ENCODE assay signal across 10 cellular contexts in the genomic region with DNA sequence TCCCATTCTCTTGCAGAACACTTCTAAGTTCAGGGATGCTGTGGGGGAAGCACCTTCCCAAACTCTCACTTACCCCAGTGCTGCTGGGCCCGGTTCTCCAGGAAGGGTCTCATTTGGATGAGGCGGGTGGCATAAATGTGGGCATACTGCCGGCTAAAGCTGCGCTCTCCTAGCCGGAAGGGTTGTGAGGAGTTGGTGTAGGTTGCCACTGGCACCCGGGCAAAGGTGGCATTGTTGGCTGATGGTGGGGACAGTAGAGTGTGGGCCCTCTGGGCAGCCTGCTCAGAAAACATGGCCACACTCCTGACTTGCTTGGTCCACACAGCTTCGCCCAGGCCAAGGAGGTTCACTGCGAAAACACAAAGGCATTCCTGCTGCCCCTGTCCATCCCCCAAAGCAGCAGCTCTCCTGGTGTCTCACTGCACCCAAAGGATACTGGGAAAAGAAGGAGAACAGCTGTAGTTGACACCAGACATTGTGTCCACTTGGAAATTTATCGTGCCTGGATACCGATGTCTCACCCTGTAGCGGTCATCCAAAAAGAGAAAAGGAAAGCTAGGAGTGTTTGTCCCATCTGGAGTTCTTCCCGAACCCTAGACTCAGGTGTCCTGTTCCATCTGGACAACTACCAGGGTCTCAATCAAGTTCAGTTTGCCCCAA. TPM values are rescaled to one million over a fixed set of nuclear protein-coding genes. Genes with fewer than 3 reads are reported as not detected.
A peak's percentile ranks its signal among the peaks of the same experiment; 100 is the strongest.
DNase-seq lines count a peak whose midpoint lies in the region; ATAC-seq, FAIRE-seq and TF ChIP-seq lines count a peak whose summit lies in the region.
"Had no signal": no experiment of that assay in that cellular context is flagged by ENCODE, and none has a peak within 500 bp of the region (broad histone marks: within the 10 kb centered on the region; RNA-seq: fewer than 3 reads in every experiment).

No MANE protein-coding gene starts in this region.

- peaks cover 32% of the 10 kb centered on the region for H3K36me3 Mint-ChIP-seq in activated naive CD4-positive, alpha-beta T cell treated with anti-CD3 and anti-CD28 coated beads for 36 hours (ENCODE audit: low read depth)

- H3K9ac ChIP-seq in iPS-15b (ENCODE audit: low read depth, low read length): no peak overlapping the region

- no peak for DNase-seq in activated naive CD4-positive, alpha-beta T cell treated with anti-CD3 and anti-CD28 coated beads for 36 hours
- no peak for DNase-seq in activated naive CD4-positive, alpha-beta T cell treated with anti-CD3 and anti-CD28 coated beads, Interleukin-2, amount 50 U/mL, for 16 hours
- DNase-seq in RWPE1 (ENCODE audit: low spot score): no peak
- DNase-seq in stimulated activated naive CD8-positive, alpha-beta T cell treated with anti-CD3 and anti-CD28 coated beads, Interleukin-15, amount 100 ng/mL, for 72 hours: no peak
- no peak for DNase-seq in small intestine
- DNase-seq in stimulated activated CD4-positive, alpha-beta T cell treated with anti-CD3 and anti-CD28 coated beads, Interleukin-2, amount 100 ng/mL, for 48 hours: no peak
- DNase-seq: upper lobe of left lung had no signal

- H3K27me3 ChIP-seq in iPS-15b (ENCODE audit: control insufficient read depth, insufficient read depth, low read length) (peaks cover 10% of the 10 kb centered on the region), small intestine (ENCODE audit: control insufficient read depth in 2 of 2, insufficient read depth in 2 of 2, low read length in 2 of 2) (no peaks in the 10 kb centered on the region)
- H3K27me3 ChIP-seq: upper lobe of left lung had no signal

- TF ChIP-seq CTCF in RWPE1 (conservative IDR thresholded peaks at IDR 0.05; ENCODE audit: low read depth): no peak

- H3K4me1 ChIP-seq in iPS-15b (ENCODE audit: control insufficient read depth, insufficient read depth, low read length) (no peaks in the 10 kb centered on the region), small intestine (ENCODE audit: control insufficient read depth in 2 of 2, insufficient read depth in 1 of 2, low read depth in 1 of 2, low read length in 1 of 2) (peaks cover 0 to 5% of the 10 kb centered on the region in 2 donors)

- CTCF ChIA-PET in activated naive CD4-positive, alpha-beta T cell treated with anti-CD3 and anti-CD28 coated beads for 36 hours (lab: Charles Lee): no interaction called here
- CTCF ChIA-PET in RWPE1 (lab: Yijun Ruan, JAX): interaction anchor here (0.5 to 0.6 kb wide), 3 partner anchors 22 to 122 kb away, joined by 3 read pairs; no protein-coding TSS in a partner anchor

- H3K9me3 Mint-ChIP-seq in activated naive CD4-positive, alpha-beta T cell treated with anti-CD3 and anti-CD28 coated beads for 36 hours: no peaks in the 10 kb centered on the region
- H3K9me3 Mint-ChIP-seq in stimulated activated naive CD8-positive, alpha-beta T cell treated with anti-CD3 and anti-CD28 coated beads, Interleukin-15, amount 100 ng/mL, for 72 hours: no peaks in the 10 kb centered on the region
- H3K9me3 Mint-ChIP-seq: dendritic cell treated with granulocyte-macrophage colony-stimulating factor and Interleukin-4, amounts not matched to agents 40 ng/mL and 50 ng/mL, for 4 days had no signal

- peak overlapping the region; percentile 88 for H3K4me3 Mint-ChIP-seq in activated naive CD4-positive, alpha-beta T cell treated with anti-CD3 and anti-CD28 coated beads for 36 hours
- peak overlapping the region; percentile 90 to 91 for H3K4me3 Mint-ChIP-seq in stimulated activated naive CD8-positive, alpha-beta T cell treated with anti-CD3 and anti-CD28 coated beads, Interleukin-15, amount 100 ng/mL, for 72 hours

- POLR2A ChIA-PET in RWPE1 (lab: Yijun Ruan, JAX; ENCODE audit: low non-redundant PET): no interaction called here

- intact Hi-C loops in activated naive CD4-positive, alpha-beta T cell treated with anti-CD3 and anti-CD28 coated beads for 36 hours (cut with micrococcal nuclease): loop anchor here (2.0 to 10.0 kb wide), 2 partner anchors 77 to 343 kb away; a partner anchor contains a TSS

- H3K36me3 ChIP-seq in iPS-15b (ENCODE audit: control insufficient read depth, insufficient read depth, low read length) (peaks cover 29% of the 10 kb centered on the region), small intestine (ENCODE audit: control insufficient read depth in 2 of 2, insufficient read depth in 2 of 2, low read length in 2 of 2) (no peaks in the 10 kb centered on the region)

- H3K27ac ChIP-seq in RWPE1 (peak overlapping the region; percentile 23), small intestine (ENCODE audit: low read depth in 1 of 2, low read length in 1 of 2) (no peak overlapping the region)

- H3K27me3 Mint-ChIP-seq in activated naive CD4-positive, alpha-beta T cell treated with anti-CD3 and anti-CD28 coated beads for 36 hours (ENCODE audit: low read depth): no peaks in the 10 kb centered on the region
- H3K27me3 Mint-ChIP-seq in stimulated activated naive CD8-positive, alpha-beta T cell treated with anti-CD3 and anti-CD28 coated beads, Interleukin-15, amount 100 ng/mL, for 72 hours: no peaks in the 10 kb centered on the region

- WGBS in small intestine, 3 donors: 93 to 97% (median 94%) methylated on average over 12 of the region's 12 CpGs

- H3K9me3 ChIP-seq in iPS-15b (ENCODE audit: control insufficient read depth, insufficient read depth, low read length): no peaks in the 10 kb centered on the region
- H3K9me3 ChIP-seq in small intestine (ENCODE audit: control insufficient read depth, low read depth): no peaks in the 10 kb centered on the region
- H3K9me3 ChIP-seq: upper lobe of left lung had no signal

- H3K4me1 Mint-ChIP-seq in activated naive CD4-positive, alpha-beta T cell treated with anti-CD3 and anti-CD28 coated beads for 36 hours (ENCODE audit: low read depth): peaks cover 46% of the 10 kb centered on the region
- peaks cover 65% of the 10 kb centered on the region for H3K4me1 Mint-ChIP-seq in stimulated activated naive CD8-positive, alpha-beta T cell treated with anti-CD3 and anti-CD28 coated beads, Interleukin-15, amount 100 ng/mL, for 72 hours

- no peak for FAIRE-seq in small intestine (lab: Jason Lieb, UNC)

- peak overlapping the region; percentile 5 for H3K4me3 ChIP-seq in iPS-15b (ENCODE audit: low read depth, low read length)
- no peak overlapping the region for H3K4me3 ChIP-seq in small intestine (ENCODE audit: low read depth in 1 of 2, low read length in 2 of 2)

- no peak overlapping the region for H3K27ac Mint-ChIP-seq in activated naive CD4-positive, alpha-beta T cell treated with anti-CD3 and anti-CD28 coated beads for 36 hours
- no peak overlapping the region for H3K27ac Mint-ChIP-seq in stimulated activated naive CD8-positive, alpha-beta T cell treated with anti-CD3 and anti-CD28 coated beads, Interleukin-15, amount 100 ng/mL, for 72 hours

- ATAC-seq in stimulated activated naive CD8-positive, alpha-beta T cell treated with anti-CD3 and anti-CD28 coated beads, Interleukin-15, amount 100 ng/mL, for 72 hours: no peak
- ATAC-seq in HG03095 (IDR thresholded peaks at IDR 0.05; ENCODE audit: unreplicated experiment): no peak

RNA-seq across cellular contexts. Expression of a gene that starts 1.5 kb away (rescaled TPM):
- 100 to 1,000 TPM; 261 to 270 TPM for total RNA-seq in activated naive CD4-positive, alpha-beta T cell treated with anti-CD3 and anti-CD28 coated beads for 36 hours
- polyA plus RNA-seq in small intestine: 10 to 100 TPM; 13.6 to 82.4 (median 27.3) TPM

RNA-seq across cellular contexts. Expression of a gene that starts 17.7 kb away (rescaled TPM):
- total RNA-seq in activated naive CD4-positive, alpha-beta T cell treated with anti-CD3 and anti-CD28 coated beads for 36 hours: 10 to 100 TPM; 10.1 to 10.8 TPM
- polyA plus RNA-seq in small intestine: 10 to 100 TPM in 1 of 3 donors, 1 to 10 TPM in 2; 1.3 to 34.8 (median 3.0) TPM

RNA-seq across cellular contexts. Expression of a gene that starts 19.2 kb away (rescaled TPM):
- not detected for total RNA-seq in activated naive CD4-positive, alpha-beta T cell treated with anti-CD3 and anti-CD28 coated beads for 36 hours
- 10 to 100 TPM in 1 of 3 donors, under 1 TPM in 1, not detected in 1; 0.36 to 13.5 TPM for polyA plus RNA-seq in small intestine
- total RNA-seq: upper lobe of left lung had no signal

RNA-seq across cellular contexts. Expression of a gene that starts 39.6 kb away (rescaled TPM):
- 10 to 100 TPM; 27.1 to 29.4 TPM for total RNA-seq in activated naive CD4-positive, alpha-beta T cell treated with anti-CD3 and anti-CD28 coated beads for 36 hours
- polyA plus RNA-seq in small intestine: 10 to 100 TPM; 13.8 to 21.9 (median 15.2) TPM

RNA-seq across cellular contexts. Expression of a gene that starts 56.5 kb away (rescaled TPM):
- under 1 TPM in 1 of 2 experiments, not detected in 1; 0.24 TPM for total RNA-seq in activated naive CD4-positive, alpha-beta T cell treated with anti-CD3 and anti-CD28 coated beads for 36 hours
- polyA plus RNA-seq in small intestine: 1 to 10 TPM in 2 of 3 donors, under 1 TPM in 1; 1.00 to 5.7 (median 2.2) TPM
